ENCODE assay signal across 5 cellular contexts in genomic region chr3:195970873-195971272, GRCh38.
A peak's percentile ranks its signal among the peaks of the same experiment; 100 is the strongest.
DNase-seq lines count a peak whose midpoint lies in the region; ATAC-seq and TF ChIP-seq lines count a peak whose summit lies in the region.
"Not testable (repeated sequence)": the region's sequence is repeated elsewhere in the genome, so short reads cannot be mapped to it uniquely, and the experiment has no call there.

No MANE protein-coding gene starts in this region.

- H3K36me3 Mint-ChIP-seq in endothelial cell (ENCODE audit: low read depth, unreplicated experiment), result peaks cover 40% of the 10 kb centered on the region

- not testable (repeated sequence) for H3K9me3 ChIP-seq in Panc1 (ENCODE audit: control insufficient read depth, insufficient read depth, low read depth, low read length); aorta (ENCODE audit: control insufficient read depth, low read length)

- not testable (repeated sequence) for H3K27ac ChIP-seq in Panc1 (ENCODE audit: low read length); aorta (ENCODE audit: low read depth in 1 of 2, low read length in 2 of 2)

- not testable (repeated sequence) for ATAC-seq in Panc1
- ATAC-seq in aorta (ENCODE audit: low FRiP score), result peak; percentile 5

- TF ChIP-seq CTCF in Panc1 (IDR thresholded peaks at IDR 0.05); endothelial cell (IDR thresholded peaks at IDR 0.05; ENCODE audit: unreplicated experiment): not testable (repeated sequence)

- not testable (repeated sequence) for H3K9me3 Mint-ChIP-seq in endothelial cell (ENCODE audit: unreplicated experiment)

- POLR2A ChIA-PET in Panc1 (lab: Charles Lee), result not testable (repeated sequence)

- TSS peak; percentile 25 for BruUV-seq in Panc1 (replicated peaks; lab: Mats Ljungman, UMichigan)

- not testable (repeated sequence) for H3K27ac Mint-ChIP-seq in endothelial cell (ENCODE audit: unreplicated experiment)

- not testable (repeated sequence) for H3K4me1 ChIP-seq in Panc1 (ENCODE audit: control insufficient read depth, insufficient read depth, low read length); aorta (ENCODE audit: control insufficient read depth in 1 of 2, insufficient read depth in 2 of 2, low read length in 2 of 2)

- H3K4me1 Mint-ChIP-seq in endothelial cell (ENCODE audit: unreplicated experiment), result not testable (repeated sequence)

- 90 to 92% methylated on average over 9 of the region's 9 CpGs for WGBS in aorta, 2 donors

- not testable (repeated sequence) for H3K27me3 Mint-ChIP-seq in endothelial cell (ENCODE audit: unreplicated experiment)

- peak overlapping the region; percentile 81 for H3K4me3 Mint-ChIP-seq in endothelial cell (ENCODE audit: unreplicated experiment)

- in situ Hi-C loops in Panc1 (cut with HindIII; ENCODE audit: low pct_unique_long_range_greater_than_20kb, low sequenced_read_pairs), result not testable (repeated sequence)

- not testable (repeated sequence) for DNase-seq in Panc1 (ENCODE audit: low read depth, low spot score); endothelial cell (ENCODE audit: low spot score)
- DNase-seq in mesenteric fat pad (ENCODE audit: low spot score) (peak; percentile 75), posterior vena cava (ENCODE audit: low spot score) (peak; percentile 64), aorta (peak in 1 of 2 donors; percentile 27)

- not testable (repeated sequence) for H3K27me3 ChIP-seq in Panc1 (ENCODE audit: control insufficient read depth, insufficient read depth, low read length); aorta (ENCODE audit: control insufficient read depth in 1 of 2, insufficient read depth in 2 of 2, low read length in 1 of 2)

- not testable (repeated sequence) for H3K36me3 ChIP-seq in Panc1 (ENCODE audit: control insufficient read depth, insufficient read depth, low read length); aorta (ENCODE audit: control insufficient read depth in 1 of 2, insufficient read depth in 2 of 2, low read length in 1 of 2)

- intact Hi-C loops in Panc1 (cut with micrococcal nuclease; ENCODE audit: unreplicated experiment); posterior vena cava (cut with DNase I); aorta (cut with DNase I): not testable (repeated sequence)

- CTCF ChIA-PET in Panc1 (lab: Charles Lee), result not testable (repeated sequence)

- not testable (repeated sequence) for H3K4me3 ChIP-seq in Panc1 (ENCODE audit: low read depth in 2 of 2, low read length in 2 of 2); aorta (ENCODE audit: low read length in 2 of 2)
